9 cellular contexts compared by ENCODE assay signal in the genomic region with DNA sequence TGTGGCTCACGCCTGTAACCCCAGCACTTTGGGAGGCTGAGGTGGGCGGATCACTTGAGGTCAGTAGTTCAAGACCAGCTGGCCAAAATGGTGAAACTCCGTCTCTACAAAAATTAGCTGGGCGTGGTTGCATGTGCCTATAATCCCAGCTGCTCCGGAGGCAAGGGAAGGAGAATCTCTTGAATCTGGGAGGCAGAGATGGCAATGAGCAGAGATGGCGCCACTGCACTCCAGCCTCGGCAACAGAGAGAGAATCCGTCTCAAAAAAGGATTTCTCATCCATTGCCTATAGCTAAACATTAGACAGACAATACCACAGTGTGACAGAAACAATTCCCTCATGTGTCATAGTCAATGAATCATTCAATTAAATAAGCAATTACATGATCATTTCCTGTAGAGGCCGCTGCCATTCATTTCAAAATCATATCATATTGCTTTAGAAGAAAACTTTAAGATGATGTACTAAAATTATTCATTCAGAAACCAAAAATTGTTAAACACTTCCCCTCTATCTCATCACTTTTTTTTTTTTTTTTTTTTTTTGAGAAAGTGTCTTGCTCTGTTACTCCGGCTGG.
A peak's percentile ranks its signal among the peaks of the same experiment; 100 is the strongest.
DNase-seq lines count a peak whose midpoint lies in the region; ATAC-seq and TF ChIP-seq lines count a peak whose summit lies in the region.
"Had no signal": no experiment of that assay in that cellular context is flagged by ENCODE, and none has a peak within 500 bp of the region (broad histone marks: within the 10 kb centered on the region; RNA-seq: fewer than 3 reads in every experiment).

No MANE protein-coding gene starts in this region.

- no peak; the same call in 1 of the 2 replicates for TF ChIP-seq RAD21 in HCT116 (IDR thresholded peaks at IDR 0.05; ENCODE audit: low read depth)

- no peaks in the 10 kb centered on the region for H3K27me3 ChIP-seq in CD4-positive, CD25-positive, alpha-beta regulatory T cell (ENCODE audit: control insufficient read depth, insufficient read depth, low read length)
- H3K27me3 ChIP-seq in HCT116 (ENCODE audit: insufficient read depth, low read length) (no peaks in the 10 kb centered on the region), kidney epithelial cell (ENCODE audit: control insufficient read depth, insufficient read depth, low read length) (no peaks in the 10 kb centered on the region), thyroid gland (no peaks in the 10 kb centered on the region)

- no peaks in the 10 kb centered on the region for H3K36me3 Mint-ChIP-seq in CD4-positive, CD25-positive, alpha-beta regulatory T cell
- no peaks in the 10 kb centered on the region for H3K36me3 Mint-ChIP-seq in activated B cell treated with CpG ODN at 0.5 μM for 24 hours (ENCODE audit: low read depth)

- no peak overlapping the region for H3K9ac ChIP-seq in HCT116 (ENCODE audit: low read length)

- POLR2A ChIA-PET in HCT116 (lab: Charles Lee) (interaction anchor here (0.7 to 0.8 kb wide), 2 partner anchors 10 to 45 kb away, joined by 3 read pairs; no protein-coding TSS in a partner anchor), activated B cell treated with CpG ODN at 0.5 μM for 24 hours (lab: Charles Lee) (interaction anchor here (0.5 to 1.4 kb wide), 9 partner anchors 21 to 215 kb away, joined by 3 to 13 read pairs (median 5); no protein-coding TSS in a partner anchor)

- BruUV-seq in HCT116 (replicated peaks; lab: Mats Ljungman, UMichigan): no TSS peak

- WGBS in thyroid gland, 2 donors: 69 to 75% methylated on average over 10 of the region's 10 CpGs

- DNase-seq in CD4-positive, CD25-positive, alpha-beta regulatory T cell: peak in 2 of 3 donors; percentile 40 to 46
- peak; percentile 24 for DNase-seq in HCT116 (ENCODE audit: low read depth, low spot score)
- DNase-seq in activated B cell treated with CpG ODN at 0.5 μM for 24 hours: no peak
- peak; percentile 43 for DNase-seq in kidney epithelial cell (ENCODE audit: low read depth)
- DNase-seq in thyroid gland: no peak
- no peak for DNase-seq in GDM1 (lab: John Stamatoyannopoulos, UW)
- DNase-seq: activated CD8-positive, alpha-beta memory T cell treated with anti-CD3 and anti-CD28 coated beads, Interleukin-2, amount 50 U/mL, for 48 hours had no signal

- H3K9me2 ChIP-seq in HCT116 (ENCODE audit: insufficient read depth): no peaks in the 10 kb centered on the region

- RAD21 ChIA-PET in HCT116 (lab: Charles Lee; ENCODE audit: low non-redundant PET in 1 of 2, low total read pairs in 2 of 2, uncharacterized antibody in 2 of 2, unreplicated experiment in 2 of 2): no interaction called here

- H3K9me3 Mint-ChIP-seq in CD4-positive, CD25-positive, alpha-beta regulatory T cell: no peaks in the 10 kb centered on the region
- H3K9me3 Mint-ChIP-seq in activated B cell treated with CpG ODN at 0.5 μM for 24 hours: no peaks in the 10 kb centered on the region

- H3K27ac Mint-ChIP-seq in CD4-positive, CD25-positive, alpha-beta regulatory T cell: no peak overlapping the region
- H3K27ac Mint-ChIP-seq in activated B cell treated with CpG ODN at 0.5 μM for 24 hours: no peak overlapping the region

- peak overlapping the region; percentile 94 for H2AFZ ChIP-seq in HCT116 (ENCODE audit: low read depth, low read length, poor library complexity, severe bottlenecking)

- H3K4me2 ChIP-seq in HCT116 (ENCODE audit: low read length): peak overlapping the region; percentile 59

- no peaks in the 10 kb centered on the region for H4K20me1 ChIP-seq in HCT116 (ENCODE audit: insufficient read depth)

- no peaks in the 10 kb centered on the region for H3K36me3 ChIP-seq in CD4-positive, CD25-positive, alpha-beta regulatory T cell (ENCODE audit: control insufficient read depth, insufficient read depth, low read length)
- H3K36me3 ChIP-seq in HCT116 (ENCODE audit: control insufficient read depth in 1 of 2, insufficient read depth in 2 of 2, low read length in 2 of 2) (no peaks in the 10 kb centered on the region), kidney epithelial cell (ENCODE audit: control insufficient read depth, insufficient read depth, low read length) (no peaks in the 10 kb centered on the region), thyroid gland (no peaks in the 10 kb centered on the region)

- H3K4me3 Mint-ChIP-seq in CD4-positive, CD25-positive, alpha-beta regulatory T cell: no peak overlapping the region
- no peak overlapping the region for H3K4me3 Mint-ChIP-seq in activated B cell treated with CpG ODN at 0.5 μM for 24 hours

- no peaks in the 10 kb centered on the region for H3K79me2 ChIP-seq in HCT116 (ENCODE audit: insufficient read depth, low read length)

- peak in 2 of 3 experiments; percentile 21 to 32; a peak in 1 of 6 replicates for TF ChIP-seq CTCF in HCT116 (IDR thresholded peaks at IDR 0.05 in 2 of 3, conservative IDR thresholded peaks at IDR 0.05 in 1 of 3; ENCODE audit: borderline replicate concordance in 1 of 3, insufficient read depth in 1 of 3, low read depth in 2 of 3, low read length in 2 of 3)
- no peak for TF ChIP-seq CTCF in activated B cell treated with CpG ODN at 0.5 μM for 24 hours (IDR thresholded peaks at IDR 0.05)
- peak; percentile 34 for TF ChIP-seq CTCF in kidney epithelial cell (IDR thresholded peaks at IDR 0.05; ENCODE audit: insufficient read depth, low read length, poor library complexity, severe bottlenecking)
- no peak for TF ChIP-seq CTCF in thyroid gland (IDR thresholded peaks at IDR 0.05)

- H3K27ac ChIP-seq in CD4-positive, CD25-positive, alpha-beta regulatory T cell (ENCODE audit: insufficient read depth, low read length, poor library complexity, severe bottlenecking): no peak overlapping the region
- H3K27ac ChIP-seq in HCT116 (ENCODE audit: low read depth, low read length) (no peak overlapping the region), thyroid gland (no peak overlapping the region)

- no peak overlapping the region for H3K4me3 ChIP-seq in CD4-positive, CD25-positive, alpha-beta regulatory T cell (ENCODE audit: low read depth, low read length)
- H3K4me3 ChIP-seq in HCT116 (replicated peaks in 1 of 2; ENCODE audit: low read depth in 1 of 2, low read length in 2 of 2) (peak overlapping the region in 1 of 2 experiments; percentile 25; a peak in 1 of 4 replicates), kidney epithelial cell (ENCODE audit: low read depth, low read length) (no peak overlapping the region), thyroid gland (replicated peaks in 1 of 3) (no peak overlapping the region)

- ATAC-seq in CD4-positive, CD25-positive, alpha-beta regulatory T cell (ENCODE audit: low read depth in 2 of 2): peak in 1 of 2 donors; percentile 42
- ATAC-seq in HCT116: peak; percentile 79
- ATAC-seq in activated B cell treated with CpG ODN at 0.5 μM for 24 hours (ENCODE audit: low read depth): peak; percentile 66
- no peak for ATAC-seq in GM19328 (IDR thresholded peaks at IDR 0.05; ENCODE audit: unreplicated experiment)
- ATAC-seq in GM18498 (IDR thresholded peaks at IDR 0.05; ENCODE audit: unreplicated experiment): no peak

- peaks cover 7% of the 10 kb centered on the region for H3K27me3 Mint-ChIP-seq in CD4-positive, CD25-positive, alpha-beta regulatory T cell
- no peaks in the 10 kb centered on the region for H3K27me3 Mint-ChIP-seq in activated B cell treated with CpG ODN at 0.5 μM for 24 hours

- no peaks in the 10 kb centered on the region for H3K9me3 ChIP-seq in CD4-positive, CD25-positive, alpha-beta regulatory T cell (ENCODE audit: control insufficient read depth in 2 of 2, low read length in 2 of 2)
- H3K9me3 ChIP-seq in HCT116 (ENCODE audit: control insufficient read depth in 1 of 2, insufficient read depth in 1 of 2, low read depth in 1 of 2, low read length in 2 of 2) (no peaks in the 10 kb centered on the region), thyroid gland (no peaks in the 10 kb centered on the region)

- CTCF ChIA-PET in HCT116 (lab: Charles Lee) (interaction anchor here (0.6 to 1.7 kb wide), 2 partner anchors 74 to 83 kb away, joined by 3 to 5 read pairs; no protein-coding TSS in a partner anchor), activated B cell treated with CpG ODN at 0.5 μM for 24 hours (lab: Charles Lee) (interaction anchor here (0.8 to 1.8 kb wide), 8 partner anchors 57 to 284 kb away, joined by 3 to 10 read pairs (median 4); no protein-coding TSS in a partner anchor)

- H3K4me1 Mint-ChIP-seq in CD4-positive, CD25-positive, alpha-beta regulatory T cell: no peaks in the 10 kb centered on the region
- peaks cover 21% of the 10 kb centered on the region for H3K4me1 Mint-ChIP-seq in activated B cell treated with CpG ODN at 0.5 μM for 24 hours

- TF ChIP-seq POLR2A in HCT116 (IDR thresholded peaks at IDR 0.05; ENCODE audit: borderline replicate concordance, extremely low read depth, insufficient read depth, insufficient read length) (no peak), thyroid gland (IDR thresholded peaks at IDR 0.05) (no peak)

- intact Hi-C loops in HCT116 (cut with micrococcal nuclease) (loop anchor here (10.0 kb wide), 1 partner anchor 64 kb away; no protein-coding TSS in a partner anchor), activated B cell treated with CpG ODN at 0.5 μM for 24 hours (cut with micrococcal nuclease) (loop anchor here (1.0 to 5.0 kb wide), 8 partner anchors 58 to 286 kb away; no protein-coding TSS in a partner anchor), thyroid gland (cut with DNase I) (no loop called here)

- no peaks in the 10 kb centered on the region for H3K4me1 ChIP-seq in CD4-positive, CD25-positive, alpha-beta regulatory T cell (ENCODE audit: control insufficient read depth, insufficient read depth, low read length, poor library complexity, severe bottlenecking)
- H3K4me1 ChIP-seq in HCT116 (ENCODE audit: control insufficient read depth in 1 of 2, insufficient read depth in 2 of 2, low read length in 2 of 2) (peaks cover 10 to 13% of the 10 kb centered on the region in 2 experiments; a peak in 3 of 4 replicates), thyroid gland (peaks cover 0 to 5% of the 10 kb centered on the region in 2 donors)

TF ChIP-seq in HCT116, 20 proteins besides CTCF, POLR2A, EP300 and RAD21 (continues in another document):
- TF ChIP-seq YY1 (IDR thresholded peaks at IDR 0.05; ENCODE audit: extremely low read depth, insufficient replicate concordance, low read depth, low read length) (no peak), ZNF274 (IDR thresholded peaks at IDR 0.05; ENCODE audit: low read depth, low read length) (no peak), ZFX (IDR thresholded peaks at IDR 0.05) (no peak), CBX3 (IDR thresholded peaks at IDR 0.05; ENCODE audit: low read depth) (0 out of 2 replicates have a peak, but pooled peaks have one; percentile 49), ELF1 (IDR thresholded peaks at IDR 0.05; ENCODE audit: borderline replicate concordance, low read depth) (no peak), JUND (IDR thresholded peaks at IDR 0.05) (peak; percentile 15; the same call in 1 of the 2 replicates), SRF (IDR thresholded peaks at IDR 0.05; ENCODE audit: low read depth) (no peak)
- TF ChIP-seq, protein P1, sequence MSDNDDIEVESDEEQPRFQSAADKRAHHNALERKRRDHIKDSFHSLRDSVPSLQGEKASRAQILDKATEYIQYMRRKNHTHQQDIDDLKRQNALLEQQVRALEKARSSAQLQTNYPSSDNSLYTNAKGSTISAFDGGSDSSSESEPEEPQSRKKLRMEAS (IDR thresholded peaks at IDR 0.05): 0 out of 2 replicates have a peak, but pooled peaks have one; percentile 25

Comparison
In these comparisons a context has a peak if more than half of its experiments do, and no peak if none do; other contexts are left out.
1. ATAC-seq: peak in HCT116 (single experiment) and activated B cell treated with CpG ODN at 0.5 μM for 24 hours (single experiment); none in GM19328 (single experiment) and GM18498 (single experiment).
2. DNase-seq: peak in CD4-positive, CD25-positive, alpha-beta regulatory T cell (2 of 3), HCT116 (single experiment) and kidney epithelial cell (single experiment); none in activated B cell treated with CpG ODN at 0.5 μM for 24 hours (single experiment), thyroid gland (0 of 2) and GDM1 (single experiment).
3. CTCF ChIP-seq: peak in HCT116 (2 of 3) and kidney epithelial cell (single experiment); none in activated B cell treated with CpG ODN at 0.5 μM for 24 hours (single experiment) and thyroid gland (0 of 6).